ENCODE assay signal across 19 cellular contexts in genomic region chr2:54439582-54439981, GRCh38. TPM values are rescaled to one million over a fixed set of nuclear protein-coding genes. Genes with fewer than 3 reads are reported as not detected.
DNase-seq lines count a peak whose midpoint lies in the region; ATAC-seq, FAIRE-seq and TF ChIP-seq lines count a peak whose summit lies in the region.
"Had no signal": no experiment of that assay in that cellular context is flagged by ENCODE, and none has a peak within 500 bp of the region (broad histone marks: within the 10 kb centered on the region; RNA-seq: fewer than 3 reads in every experiment).

No MANE protein-coding gene starts in this region.

- no peak overlapping the region for H3K4me2 ChIP-seq in HepG2 (ENCODE audit: low read depth, low read length)

- no peak for TF ChIP-seq EP300 in HepG2 (IDR thresholded peaks at IDR 0.05; ENCODE audit: low read depth in 2 of 2, low read length in 2 of 2)
- no peak for TF ChIP-seq EP300 in HepG2 (CRISPR knock-in tag; IDR thresholded peaks at IDR 0.05; ENCODE audit: borderline replicate concordance)
- no peak for TF ChIP-seq EP300 in esophagus muscularis mucosa (IDR thresholded peaks at IDR 0.05)

- H3K27ac ChIP-seq in HepG2 (ENCODE audit: extremely low read length, insufficient read depth, low read length) (no peak overlapping the region), right lobe of liver (no peak overlapping the region), esophagus muscularis mucosa (replicated peaks in 1 of 4) (peak overlapping the region in 1 of 4 donors; percentile 11), subcutaneous abdominal adipose tissue (ENCODE audit: low read depth, low read length) (peak overlapping the region; percentile 14)

- no peaks in the 10 kb centered on the region for H3K9me3 Mint-ChIP-seq in mesothelial cell of epicardium
- H3K9me3 Mint-ChIP-seq: CD8-positive, alpha-beta T cell; HFFc6 had no signal

- H3K4me1 ChIP-seq in HepG2 (ENCODE audit: insufficient read depth, low read length) (peaks cover 29% of the 10 kb centered on the region), right lobe of liver (peaks cover 0 to 14% (median 3%) of the 10 kb centered on the region in 4 donors), esophagus muscularis mucosa (peaks cover 49 to 66% (median 55%) of the 10 kb centered on the region in 4 donors), subcutaneous abdominal adipose tissue (ENCODE audit: control insufficient read depth in 5 of 5, insufficient read depth in 5 of 5, low read length in 5 of 5) (peaks cover 5 to 66% (median 45%) of the 10 kb centered on the region in 5 donors)

- DNase-seq in HepG2 (ENCODE audit: low spot score), result no peak
- no peak for DNase-seq in right lobe of liver
- peak; percentile 39 for DNase-seq in esophagus muscularis mucosa (ENCODE audit: extremely low spot score)
- DNase-seq in mesothelial cell of epicardium (ENCODE audit: low spot score in 2 of 2, unreplicated experiment in 2 of 2), result no peak
- no peak for DNase-seq in occipital lobe (lab: John Stamatoyannopoulos, UW)
- DNase-seq: CD8-positive, alpha-beta T cell; COR-L47; DMS153; DMS79 treated with DMSO at 0.1 percent for 48 hours; GDM1; HCEC 1CT; HFFc6 had no signal

- no peaks in the 10 kb centered on the region for H3K36me3 Mint-ChIP-seq in mesothelial cell of epicardium
- H3K36me3 Mint-ChIP-seq: CD14-positive monocyte; CD8-positive, alpha-beta T cell had no signal

- no peak for TF ChIP-seq RAD21 in HepG2 (CRISPR knock-in tag; IDR thresholded peaks at IDR 0.05)

- CTCF ChIA-PET in HepG2 (lab: Yijun Ruan, JAX; ENCODE audit: low intra/inter-chr PET ratio, low total read pairs), result no interaction called here

- WGBS in HepG2 (ENCODE audit: low lambda C conversion rate), result 59% methylated on average over 4 of the region's 4 CpGs
- WGBS in right lobe of liver (ENCODE audit: insufficient coverage, low coverage, low lambda C conversion rate, missing lambda C conversion rate), result 87% methylated on average over 4 of the region's 4 CpGs
- WGBS in esophagus muscularis mucosa, result 85% methylated on average over 4 of the region's 4 CpGs

- H3K9ac ChIP-seq in HepG2 (ENCODE audit: insufficient read depth, low read depth, low read length), result no peak overlapping the region
- H3K9ac ChIP-seq in subcutaneous abdominal adipose tissue (ENCODE audit: low read length in 5 of 5), result no peak overlapping the region

- FAIRE-seq in HepG2 (lab: Jason Lieb, UNC), result no peak
- FAIRE-seq: A204.1, D721Med, GM12892 had no signal

- in situ Hi-C loops in HepG2 (cut with HindIII; ENCODE audit: extremely low pct_ligation_motif_present, low pct_unique_long_range_greater_than_20kb), result no loop called here

- H3K27me3 ChIP-seq in HepG2 (ENCODE audit: control insufficient read depth in 1 of 2, insufficient read depth in 2 of 2, low read length in 2 of 2) (no peaks in the 10 kb centered on the region), right lobe of liver (no peaks in the 10 kb centered on the region), esophagus muscularis mucosa (no peaks in the 10 kb centered on the region), subcutaneous abdominal adipose tissue (ENCODE audit: control insufficient read depth in 5 of 5, insufficient read depth in 4 of 5, low read length in 5 of 5) (no peaks in the 10 kb centered on the region)

- H4K20me1 ChIP-seq in HepG2 (ENCODE audit: insufficient read depth, low read length), result no peaks in the 10 kb centered on the region

- ATAC-seq in HepG2, result peak; percentile 47
- no peak for ATAC-seq in right lobe of liver
- ATAC-seq in HG02885 (IDR thresholded peaks at IDR 0.05; ENCODE audit: poor library complexity, unreplicated experiment), result no peak
- ATAC-seq: CD8-positive, alpha-beta T cell had no signal

- no peak overlapping the region for H3K4me3 Mint-ChIP-seq in mesothelial cell of epicardium
- H3K4me3 Mint-ChIP-seq: B cell; CD14-positive monocyte; CD8-positive, alpha-beta T cell; HFFc6 had no signal

- no peaks in the 10 kb centered on the region for H3K36me3 ChIP-seq in HepG2 (replicated peaks in 1 of 2; ENCODE audit: control insufficient read depth in 1 of 2, insufficient read depth in 2 of 2, low read length in 2 of 2)
- no peaks in the 10 kb centered on the region for H3K36me3 ChIP-seq in right lobe of liver
- no peaks in the 10 kb centered on the region for H3K36me3 ChIP-seq in esophagus muscularis mucosa
- H3K36me3 ChIP-seq in subcutaneous abdominal adipose tissue (ENCODE audit: control insufficient read depth in 5 of 5, insufficient read depth in 5 of 5, low read length in 5 of 5), result no peaks in the 10 kb centered on the region

- intact Hi-C loops in HepG2 (cut with micrococcal nuclease; ENCODE audit: unreplicated experiment), result no loop called here
- intact Hi-C loops in right lobe of liver (cut with DNase I), result no loop called here
- intact Hi-C loops in esophagus muscularis mucosa (cut with DNase I), result loop anchor here (10.0 kb wide), 1 partner anchor 105 kb away; a partner anchor contains a TSS

- H3K4me3 ChIP-seq in HepG2 (replicated peaks in 1 of 3; ENCODE audit: insufficient read depth in 1 of 3, low read depth in 2 of 3, low read length in 3 of 3) (no peak overlapping the region), right lobe of liver (no peak overlapping the region), esophagus muscularis mucosa (no peak overlapping the region), subcutaneous abdominal adipose tissue (ENCODE audit: low read depth in 1 of 5, low read length in 5 of 5) (no peak overlapping the region)

- H3K9me3 ChIP-seq in HepG2 (ENCODE audit: low read length) (no peaks in the 10 kb centered on the region), right lobe of liver (no peaks in the 10 kb centered on the region), esophagus muscularis mucosa (no peaks in the 10 kb centered on the region), subcutaneous abdominal adipose tissue (ENCODE audit: control insufficient read depth in 5 of 5, low read length in 5 of 5) (no peaks in the 10 kb centered on the region)

- BruUV-seq in HepG2 (replicated peaks; lab: Mats Ljungman, UMichigan), result no TSS peak

- peak overlapping the region; percentile 44 for H2AFZ ChIP-seq in HepG2 (ENCODE audit: low read length)

- peaks cover 15% of the 10 kb centered on the region for H3K4me1 Mint-ChIP-seq in mesothelial cell of epicardium

- H3K79me2 ChIP-seq in HepG2 (ENCODE audit: insufficient read depth, low read length), result no peaks in the 10 kb centered on the region

- H3K27me3 Mint-ChIP-seq in mesothelial cell of epicardium (ENCODE audit: low read depth), result no peaks in the 10 kb centered on the region

- TF ChIP-seq POLR2A in HepG2 (IDR thresholded peaks at IDR 0.05; ENCODE audit: insufficient read depth in 1 of 2, low read depth in 2 of 2, low read length in 2 of 2) (no peak), right lobe of liver (IDR thresholded peaks at IDR 0.05) (no peak), esophagus muscularis mucosa (IDR thresholded peaks at IDR 0.05; ENCODE audit: low read depth) (no peak)

- H3K27ac Mint-ChIP-seq in mesothelial cell of epicardium, result no peak overlapping the region
- H3K27ac Mint-ChIP-seq: B cell; CD14-positive monocyte; CD8-positive, alpha-beta T cell; HFFc6 had no signal

- POLR2A ChIA-PET in HepG2 (lab: Yijun Ruan, JAX), result no interaction called here

- TF ChIP-seq CTCF in HepG2 (CRISPR knock-in tag; IDR thresholded peaks at IDR 0.05) (no peak), right lobe of liver (IDR thresholded peaks at IDR 0.05) (no peak), esophagus muscularis mucosa (IDR thresholded peaks at IDR 0.05) (no peak), mesothelial cell of epicardium (IDR thresholded peaks at IDR 0.05; ENCODE audit: unreplicated experiment) (no peak)

TF ChIP-seq in HepG2, 621 proteins besides CTCF, POLR2A, EP300 and RAD21:
- TF ChIP-seq RFXAP (CRISPR knock-in tag; IDR thresholded peaks at IDR 0.05; ENCODE audit: borderline replicate concordance) (no peak), ZSCAN25 (CRISPR knock-in tag; IDR thresholded peaks at IDR 0.05) (peak; percentile 18; the same call in 1 of the 2 replicates)
TF ChIP-seq in HepG2: peak in this region for 1.

RNA-seq across cellular contexts. Expression of gene SPTBN1, which starts 16.5 kb away (rescaled TPM):
- 139 and 299 TPM in 2 replicates for total RNA-seq in HepG2 (2016; rRNA removed; fragmentation: Illumina TruSeq; extraction: Trizol)
- 7.6 and 9.0 TPM in 2 replicates for total RNA-seq in HepG2 (2016; cell fraction: cytosol; rRNA removed; fragmentation: Illumina TruSeq; extraction: Trizol; ENCODE audit: low read depth)
- total RNA-seq in HepG2 (2016; cell fraction: insoluble cytoplasmic fraction; rRNA removed; fragmentation: Illumina TruSeq; extraction: Trizol), result 109 and 295 TPM in 2 replicates
- 27.1 and 31.5 TPM in 2 replicates for total RNA-seq in HepG2 (2016; cell fraction: membrane; rRNA removed; fragmentation: Illumina TruSeq; extraction: Trizol)
- total RNA-seq in HepG2 (2016; cell fraction: nucleus; rRNA removed; fragmentation: Illumina TruSeq; extraction: Trizol), result 441 and 497 TPM in 2 replicates
- polyA plus RNA-seq in HepG2 (2011; rRNA removed), result 123 and 127 TPM in 2 replicates
- polyA plus RNA-seq in HepG2 (2011; cell fraction: cytosol; rRNA removed), result 37.4 and 38.8 TPM in 2 replicates
- polyA plus RNA-seq in HepG2 (2011; cell fraction: nucleus; rRNA removed), result 594 and 623 TPM in 2 replicates
- polyA plus RNA-seq in HepG2 (2012), result 212 and 223 TPM in 2 replicates
- polyA plus RNA-seq in HepG2 (2016; cell fraction: cytosol; fragmentation: Illumina TruSeq; extraction: Trizol; ENCODE audit: low read depth), result 3.3 and 4.0 TPM in 2 replicates
- polyA plus RNA-seq in HepG2 (2016; cell fraction: insoluble cytoplasmic fraction; fragmentation: Illumina TruSeq; extraction: Trizol; ENCODE audit: low read depth), result 55.3 and 74.4 TPM in 2 replicates
- 9.0 and 11.0 TPM in 2 replicates for polyA plus RNA-seq in HepG2 (2016; cell fraction: membrane; fragmentation: Illumina TruSeq; extraction: Trizol; ENCODE audit: low read depth)
- polyA plus RNA-seq in HepG2 (2016; cell fraction: nucleus; fragmentation: Illumina TruSeq; extraction: Trizol; ENCODE audit: insufficient read depth, low read depth), result 381 and 401 TPM in 2 replicates
- polyA minus RNA-seq in HepG2 (2011; rRNA and poly(A)+ RNA removed; ENCODE audit: low replicate concordance), result 53.9 and 245 TPM in 2 replicates
- polyA minus RNA-seq in HepG2 (2011; cell fraction: cytosol; rRNA and poly(A)+ RNA removed), result 129 and 133 TPM in 2 replicates
- polyA minus RNA-seq in HepG2 (2011; cell fraction: nucleus; rRNA and poly(A)+ RNA removed), result 957 and 1,039 TPM in 2 replicates
- 100 to 1,000 TPM; 107 to 315 (median 227) TPM for total RNA-seq in right lobe of liver
- total RNA-seq in esophagus muscularis mucosa, result 100 to 1,000 TPM; 465 to 600 (median 547) TPM
- 265 to 281 TPM (median 271 TPM) in 3 replicates for total RNA-seq in mesothelial cell of epicardium
- 501 TPM for total RNA-seq in occipital lobe
